In genomic region chr19:18203408-18203862, GRCh38 we compare ENCODE assay signal across 8 cellular contexts. TPM values are rescaled to one million over a fixed set of nuclear protein-coding genes. Genes with fewer than 3 reads are reported as not detected.
DNase-seq lines count a peak whose midpoint lies in the region; ATAC-seq and TF ChIP-seq lines count a peak whose summit lies in the region.

No MANE protein-coding gene starts in this region.

- H3K4me3 ChIP-seq in ACC112 (ENCODE audit: low read depth, low read length) (peak overlapping the region; percentile 80), testis (peak overlapping the region; percentile 65 to 66)

- no peak for TF ChIP-seq POLR2A in testis (IDR thresholded peaks at IDR 0.05)

- no peak for TF ChIP-seq CTCF in RWPE1 (conservative IDR thresholded peaks at IDR 0.05; ENCODE audit: low read depth)
- TF ChIP-seq CTCF in mesothelial cell of epicardium (IDR thresholded peaks at IDR 0.05; ENCODE audit: unreplicated experiment): no peak
- no peak for TF ChIP-seq CTCF in testis (IDR thresholded peaks at IDR 0.05)

- H3K9me3 Mint-ChIP-seq in dendritic cell treated with granulocyte-macrophage colony-stimulating factor and Interleukin-4, amounts not matched to agents 40 ng/mL and 50 ng/mL, for 4 days: no peaks in the 10 kb centered on the region
- no peaks in the 10 kb centered on the region for H3K9me3 Mint-ChIP-seq in mesothelial cell of epicardium

- ATAC-seq in GM19035 (IDR thresholded peaks at IDR 0.05; ENCODE audit: unreplicated experiment): peak; percentile 3

- H3K4me1 ChIP-seq in ACC112 (ENCODE audit: control insufficient read depth, insufficient read depth, low read length, unreplicated experiment): peaks cover 4% of the 10 kb centered on the region
- H3K4me1 ChIP-seq in testis: peaks cover 10% of the 10 kb centered on the region

- DNase-seq in RWPE1 (ENCODE audit: low spot score) (peak; percentile 28), mesothelial cell of epicardium (ENCODE audit: low spot score in 2 of 2, unreplicated experiment in 2 of 2) (no peak), testis (no peak), EL (no peak), NCI-H1417 (lab: John Stamatoyannopoulos, UW) (no peak)

- H2AFZ ChIP-seq in ACC112 (ENCODE audit: low read length, unreplicated experiment): no peak overlapping the region

- WGBS in testis, 2 donors: 0 to 1% methylated on average over 14 to 37 of the region's 38 CpGs

- peak overlapping the region; percentile 93 for H3K4me3 Mint-ChIP-seq in dendritic cell treated with granulocyte-macrophage colony-stimulating factor and Interleukin-4, amounts not matched to agents 40 ng/mL and 50 ng/mL, for 4 days
- peak overlapping the region; percentile 91 for H3K4me3 Mint-ChIP-seq in mesothelial cell of epicardium

- no peak overlapping the region for H3K27ac ChIP-seq in ACC112 (ENCODE audit: low read depth, low read length)
- H3K27ac ChIP-seq in RWPE1: peak overlapping the region; percentile 92
- peak overlapping the region; percentile 22 to 69 for H3K27ac ChIP-seq in testis

- H3K79me2 ChIP-seq in ACC112 (ENCODE audit: control insufficient read depth, insufficient read depth, low read length, unreplicated experiment): no peaks in the 10 kb centered on the region

- POLR2A ChIA-PET in RWPE1 (lab: Yijun Ruan, JAX; ENCODE audit: low non-redundant PET): interaction anchor here (0.5 to 1.0 kb wide), 2 partner anchors 11 to 669 kb away, joined by 3 read pairs; partner anchors contain the start of gene MPV17L2

- H3K27me3 Mint-ChIP-seq in dendritic cell treated with granulocyte-macrophage colony-stimulating factor and Interleukin-4, amounts not matched to agents 40 ng/mL and 50 ng/mL, for 4 days: peaks cover 18% of the 10 kb centered on the region
- H3K27me3 Mint-ChIP-seq in mesothelial cell of epicardium (ENCODE audit: low read depth): no peaks in the 10 kb centered on the region

- no peaks in the 10 kb centered on the region for H3K36me3 ChIP-seq in ACC112 (ENCODE audit: insufficient read depth, low read length)
- no peaks in the 10 kb centered on the region for H3K36me3 ChIP-seq in testis (ENCODE audit: low read depth, missing control alignments)

- H3K4me1 Mint-ChIP-seq in dendritic cell treated with granulocyte-macrophage colony-stimulating factor and Interleukin-4, amounts not matched to agents 40 ng/mL and 50 ng/mL, for 4 days (ENCODE audit: low read depth): peaks cover 34% of the 10 kb centered on the region
- H3K4me1 Mint-ChIP-seq in mesothelial cell of epicardium: peaks cover 22% of the 10 kb centered on the region

- no peaks in the 10 kb centered on the region for H3K9me3 ChIP-seq in testis

- CTCF ChIA-PET in RWPE1 (lab: Yijun Ruan, JAX): interaction anchor here (0.5 to 3.0 kb wide), 6 partner anchors 49 to 369 kb away, joined by 3 to 16 read pairs (median 4); no protein-coding TSS in a partner anchor

- H3K27me3 ChIP-seq in ACC112 (ENCODE audit: insufficient read depth, low read length): no peaks in the 10 kb centered on the region
- H3K27me3 ChIP-seq in testis: no peaks in the 10 kb centered on the region

- peak overlapping the region; percentile 94 for H3K27ac Mint-ChIP-seq in dendritic cell treated with granulocyte-macrophage colony-stimulating factor and Interleukin-4, amounts not matched to agents 40 ng/mL and 50 ng/mL, for 4 days
- H3K27ac Mint-ChIP-seq in mesothelial cell of epicardium: peak overlapping the region; percentile 78

- intact Hi-C loops in dendritic cell treated with granulocyte-macrophage colony-stimulating factor and Interleukin-4, amounts not matched to agents 40 ng/mL and 50 ng/mL, for 4 days (cut with micrococcal nuclease): loop anchor here (5.0 to 10.0 kb wide), 2 partner anchors 121 to 214 kb away; partner anchors contain the start of genes LSM4 and SSBP4
- intact Hi-C loops in testis (cut with DNase I; ENCODE audit: low total_unique reads): no loop called here

- H3K36me3 Mint-ChIP-seq in dendritic cell treated with granulocyte-macrophage colony-stimulating factor and Interleukin-4, amounts not matched to agents 40 ng/mL and 50 ng/mL, for 4 days (ENCODE audit: low read depth): peaks cover 44% of the 10 kb centered on the region
- H3K36me3 Mint-ChIP-seq in mesothelial cell of epicardium: peaks cover 7% of the 10 kb centered on the region

RNA-seq across cellular contexts. Expression of gene RAB3A, which starts 0.4 kb away (rescaled TPM):
- total RNA-seq in mesothelial cell of epicardium: 5.9 to 6.7 TPM (median 6.4 TPM) in 3 replicates
- 1 to 10 TPM; 2.8 to 4.6 TPM for total RNA-seq in testis
- 6.3 TPM for polyA plus RNA-seq in testis (ENCODE audit: insufficient read depth, low read depth, low replicate concordance)

RNA-seq across cellular contexts. Expression of gene MPV17L2, which starts 10.4 kb away (rescaled TPM):
- 7.7 to 9.5 TPM (median 8.2 TPM) in 3 replicates for total RNA-seq in mesothelial cell of epicardium
- total RNA-seq in testis: 10 to 100 TPM; 15.2 to 15.8 TPM
- polyA plus RNA-seq in testis (ENCODE audit: insufficient read depth, low read depth, low replicate concordance): 11.2 TPM

RNA-seq across cellular contexts. Expression of gene PDE4C, which starts 22.8 kb away (rescaled TPM):
- 0.70 to 1.4 TPM (median 0.93 TPM) in 3 replicates for total RNA-seq in mesothelial cell of epicardium
- total RNA-seq in testis: 10 to 100 TPM in 1 of 2 donors, 1 to 10 TPM in 1; 7.1 to 19.5 TPM
- polyA plus RNA-seq in testis (ENCODE audit: insufficient read depth, low read depth, low replicate concordance): 5.7 TPM

RNA-seq across cellular contexts. Expression of gene IFI30, which starts 29.8 kb away (rescaled TPM):
- 0.32 to 2.0 TPM (median 0.36 TPM) in 3 replicates for total RNA-seq in mesothelial cell of epicardium
- total RNA-seq in testis: 1 to 10 TPM; 3.2 to 7.4 TPM
- 47.6 TPM for polyA plus RNA-seq in testis (ENCODE audit: insufficient read depth, low read depth, low replicate concordance)

RNA-seq across cellular contexts. Expression of gene PIK3R2, which starts 50.5 kb away (rescaled TPM):
- total RNA-seq in mesothelial cell of epicardium (90.4 to 95.5 TPM (median 94.7 TPM) in 3 replicates), testis (10 to 100 TPM; 87.6 to 94.3 TPM)
- 21.0 TPM for polyA plus RNA-seq in testis (ENCODE audit: insufficient read depth, low read depth, low replicate concordance)
